In the genomic region with DNA sequence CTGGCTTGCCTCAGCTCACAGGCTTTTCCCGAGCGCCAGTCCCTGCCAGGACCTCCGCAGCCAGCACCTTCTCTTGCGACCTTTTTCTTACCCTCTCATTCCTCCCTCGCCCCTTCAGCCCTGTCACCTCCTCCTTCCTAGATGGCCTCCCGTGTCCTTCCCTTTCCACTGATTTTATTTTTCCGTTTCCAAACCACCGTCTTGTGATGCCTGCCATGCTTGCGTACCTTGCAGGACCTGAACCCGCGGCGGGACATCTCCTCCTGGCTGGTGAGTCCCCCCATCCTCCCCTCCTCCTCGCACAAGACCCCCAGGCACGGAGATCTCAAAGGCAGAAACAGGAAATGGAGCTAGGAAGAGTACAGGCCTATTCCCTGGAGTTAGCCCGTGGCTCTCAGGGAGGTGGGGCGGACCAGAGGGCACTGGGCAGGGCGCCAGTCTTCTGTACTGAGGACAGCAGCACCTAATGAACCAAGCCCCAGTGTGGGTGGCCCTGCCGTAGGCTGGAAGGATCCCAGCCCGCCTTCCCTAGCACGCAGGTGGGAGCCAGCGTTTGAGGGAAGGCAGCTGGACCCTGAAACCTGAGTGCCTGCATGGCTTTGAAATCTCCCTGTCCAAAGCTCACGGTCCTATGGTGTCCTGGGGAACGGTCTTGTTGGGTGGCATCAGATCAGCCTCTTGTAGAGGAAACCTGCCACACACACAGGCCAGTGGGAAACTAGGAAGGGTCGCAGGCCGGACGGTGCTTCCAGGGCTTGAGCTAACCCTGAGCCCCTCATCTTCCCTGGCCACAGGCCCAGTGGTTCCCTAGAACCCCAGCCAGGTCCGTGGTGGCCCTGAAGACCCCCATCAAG, we compare ENCODE assay signal across 8 cellular contexts. TPM values are rescaled to one million over a fixed set of nuclear protein-coding genes. Genes with fewer than 3 reads are reported as not detected.
DNase-seq lines count a peak whose midpoint lies in the region; ATAC-seq and TF ChIP-seq lines count a peak whose summit lies in the region.

No MANE protein-coding gene starts in this region.

- no peak for DNase-seq in activated CD4-positive, alpha-beta T cell treated with anti-CD3 and anti-CD28 coated beads, Interleukin-2, amount 10 ng/mL, durations not matched to agents 24 days and 14 days
- no peak for DNase-seq in activated CD4-positive, alpha-beta T cell treated with anti-CD3 and anti-CD28 coated beads for 1 hour
- DNase-seq in NCI-H226, result peak; percentile 51
- DNase-seq in activated naive CD8-positive, alpha-beta T cell treated with anti-CD3 and anti-CD28 coated beads, Interleukin-2, amount 50 U/mL, for 24 hours, result no peak
- DNase-seq in hepatic stellate cell (ENCODE audit: low spot score), result peak; percentile 69
- no peak for DNase-seq in retinal pigment epithelial cell (ENCODE audit: low read depth)
- DNase-seq in inferior parietal cortex (ENCODE audit: extremely low spot score), result no peak

- H3K4me1 Mint-ChIP-seq in activated CD4-positive, alpha-beta T cell treated with anti-CD3 and anti-CD28 coated beads, Interleukin-2, amount 10 ng/mL, durations not matched to agents 24 days and 14 days, result peaks cover 73% of the 10 kb centered on the region
- peaks cover 77% of the 10 kb centered on the region for H3K4me1 Mint-ChIP-seq in activated naive CD8-positive, alpha-beta T cell treated with anti-CD3 and anti-CD28 coated beads, Interleukin-2, amount 50 U/mL, for 24 hours

- no peak for TF ChIP-seq CTCF in retinal pigment epithelial cell (conservative IDR thresholded peaks at IDR 0.05; ENCODE audit: low read depth, low read length)

- H3K4me3 ChIP-seq in retinal pigment epithelial cell (ENCODE audit: low read length), result peak overlapping the region; percentile 60

- no peaks in the 10 kb centered on the region for H3K27me3 Mint-ChIP-seq in activated CD4-positive, alpha-beta T cell treated with anti-CD3 and anti-CD28 coated beads, Interleukin-2, amount 10 ng/mL, durations not matched to agents 24 days and 14 days
- H3K27me3 Mint-ChIP-seq in activated naive CD8-positive, alpha-beta T cell treated with anti-CD3 and anti-CD28 coated beads, Interleukin-2, amount 50 U/mL, for 24 hours, result peaks cover 2% of the 10 kb centered on the region

- peak overlapping the region; percentile 91 for H3K27ac Mint-ChIP-seq in activated CD4-positive, alpha-beta T cell treated with anti-CD3 and anti-CD28 coated beads, Interleukin-2, amount 10 ng/mL, durations not matched to agents 24 days and 14 days
- H3K27ac Mint-ChIP-seq in activated naive CD8-positive, alpha-beta T cell treated with anti-CD3 and anti-CD28 coated beads, Interleukin-2, amount 50 U/mL, for 24 hours, result peak overlapping the region; percentile 97

- intact Hi-C loops in activated CD4-positive, alpha-beta T cell treated with anti-CD3 and anti-CD28 coated beads, Interleukin-2, amount 10 ng/mL, durations not matched to agents 24 days and 14 days (cut with micrococcal nuclease), result loop anchor here (1.0 to 10.0 kb wide), 3 partner anchors 21 to 176 kb away; no protein-coding TSS in a partner anchor

- H3K4me3 Mint-ChIP-seq in activated CD4-positive, alpha-beta T cell treated with anti-CD3 and anti-CD28 coated beads, Interleukin-2, amount 10 ng/mL, durations not matched to agents 24 days and 14 days, result peak overlapping the region; percentile 93
- peak overlapping the region; percentile 99 for H3K4me3 Mint-ChIP-seq in activated naive CD8-positive, alpha-beta T cell treated with anti-CD3 and anti-CD28 coated beads, Interleukin-2, amount 50 U/mL, for 24 hours

- peaks cover 35% of the 10 kb centered on the region for H3K36me3 Mint-ChIP-seq in activated CD4-positive, alpha-beta T cell treated with anti-CD3 and anti-CD28 coated beads, Interleukin-2, amount 10 ng/mL, durations not matched to agents 24 days and 14 days (ENCODE audit: low read depth)
- peaks cover 19% of the 10 kb centered on the region for H3K36me3 Mint-ChIP-seq in activated naive CD8-positive, alpha-beta T cell treated with anti-CD3 and anti-CD28 coated beads, Interleukin-2, amount 50 U/mL, for 24 hours (ENCODE audit: low read depth)

- no peaks in the 10 kb centered on the region for H3K9me3 Mint-ChIP-seq in activated CD4-positive, alpha-beta T cell treated with anti-CD3 and anti-CD28 coated beads, Interleukin-2, amount 10 ng/mL, durations not matched to agents 24 days and 14 days
- H3K9me3 Mint-ChIP-seq in activated naive CD8-positive, alpha-beta T cell treated with anti-CD3 and anti-CD28 coated beads, Interleukin-2, amount 50 U/mL, for 24 hours, result peaks cover 7% of the 10 kb centered on the region

- no peak for ATAC-seq in activated naive CD8-positive, alpha-beta T cell treated with anti-CD3 and anti-CD28 coated beads, Interleukin-2, amount 50 U/mL, for 24 hours
- ATAC-seq in GM21737 (IDR thresholded peaks at IDR 0.05; ENCODE audit: unreplicated experiment), result no peak

RNA-seq across cellular contexts. Expression of a gene that starts 0.6 kb away (rescaled TPM):
- 44.0 and 46.7 TPM in 2 replicates for total RNA-seq in activated CD4-positive, alpha-beta T cell treated with anti-CD3 and anti-CD28 coated beads, Interleukin-2, amount 10 ng/mL, durations not matched to agents 24 days and 14 days

RNA-seq across cellular contexts. Expression of a gene that starts 17.4 kb away (rescaled TPM):
- total RNA-seq in activated CD4-positive, alpha-beta T cell treated with anti-CD3 and anti-CD28 coated beads, Interleukin-2, amount 10 ng/mL, durations not matched to agents 24 days and 14 days, result 4.7 and 5.5 TPM in 2 replicates

RNA-seq across cellular contexts. Expression of a gene that starts 21.8 kb away (rescaled TPM):
- 356 and 358 TPM in 2 replicates for total RNA-seq in activated CD4-positive, alpha-beta T cell treated with anti-CD3 and anti-CD28 coated beads, Interleukin-2, amount 10 ng/mL, durations not matched to agents 24 days and 14 days

RNA-seq across cellular contexts. Expression of a gene that starts 25.7 kb away (rescaled TPM):
- total RNA-seq in activated CD4-positive, alpha-beta T cell treated with anti-CD3 and anti-CD28 coated beads, Interleukin-2, amount 10 ng/mL, durations not matched to agents 24 days and 14 days, result 243 and 248 TPM in 2 replicates

RNA-seq across cellular contexts. Expression of a gene that starts 56.0 kb away (rescaled TPM):
- total RNA-seq in activated CD4-positive, alpha-beta T cell treated with anti-CD3 and anti-CD28 coated beads, Interleukin-2, amount 10 ng/mL, durations not matched to agents 24 days and 14 days, result 52.1 and 54.9 TPM in 2 replicates

Comparison
In these comparisons a context has a peak if more than half of its experiments do, and no peak if none do; other contexts are left out.
1. DNase-seq: peak in NCI-H226 (single experiment) and hepatic stellate cell (single experiment); none in activated CD4-positive, alpha-beta T cell treated with anti-CD3 and anti-CD28 coated beads, Interleukin-2, amount 10 ng/mL, durations not matched to agents 24 days and 14 days (single experiment), activated CD4-positive, alpha-beta T cell treated with anti-CD3 and anti-CD28 coated beads for 1 hour (single experiment), activated naive CD8-positive, alpha-beta T cell treated with anti-CD3 and anti-CD28 coated beads, Interleukin-2, amount 50 U/mL, for 24 hours (single experiment), retinal pigment epithelial cell (single experiment) and inferior parietal cortex (single experiment).